9 cellular contexts compared by ENCODE assay signal in the genomic region with DNA sequence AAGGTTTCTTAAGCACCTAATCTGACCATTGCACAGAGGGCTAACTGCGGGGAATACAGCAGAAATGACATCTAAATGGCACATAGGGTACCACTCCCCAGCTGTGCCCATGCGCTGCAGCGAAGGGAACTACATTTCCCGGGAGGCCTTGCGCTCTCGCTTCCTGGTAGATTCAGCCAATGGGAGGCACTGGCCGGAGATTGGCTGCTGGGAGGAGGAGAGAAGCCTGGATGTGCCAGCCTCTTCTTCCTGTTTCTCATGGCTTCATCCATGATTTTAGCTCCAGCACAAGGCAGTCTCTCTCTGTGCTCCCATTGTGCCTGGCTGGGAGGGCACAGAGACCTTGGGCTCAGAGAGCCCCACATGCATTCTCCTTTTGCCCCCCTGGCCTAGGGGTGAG.
DNase-seq lines count a peak whose midpoint lies in the region; ATAC-seq, FAIRE-seq and TF ChIP-seq lines count a peak whose summit lies in the region.
"Had no signal": no experiment of that assay in that cellular context is flagged by ENCODE, and none has a peak within 500 bp of the region (broad histone marks: within the 10 kb centered on the region; RNA-seq: fewer than 3 reads in every experiment).

No MANE protein-coding gene starts in this region.

- peak; percentile 16 for DNase-seq in stimulated activated CD4-positive, alpha-beta T cell treated with anti-CD3 and anti-CD28 coated beads, Interleukin-15, amount 100 ng/mL, for 24 hours
- DNase-seq in stimulated activated CD4-positive, alpha-beta T cell treated with anti-CD3 and anti-CD28 coated beads, Interleukin-12 subunit alpha, Interleukin-12 subunit beta, amount 100 ng/mL, for 4 hours, result no peak
- DNase-seq in NCI-H526 (lab: John Stamatoyannopoulos, UW) (peak; percentile 74 to 90), ecto neural progenitor cell (ENCODE audit: low spot score) (peak; percentile 69), nephron progenitor cell (peak; percentile 54), DMS79 (lab: John Stamatoyannopoulos, UW) (no peak), GM12892 (ENCODE audit: insufficient read length) (no peak)
- DNase-seq: naive B cell had no signal

- no peaks in the 10 kb centered on the region for H3K36me3 Mint-ChIP-seq in nephron progenitor cell (ENCODE audit: low read depth)
- H3K36me3 Mint-ChIP-seq: naive B cell had no signal

- no peak for ATAC-seq in GM18858 (IDR thresholded peaks at IDR 0.05; ENCODE audit: unreplicated experiment)

- H3K27ac Mint-ChIP-seq in nephron progenitor cell, result no peak overlapping the region

- TF ChIP-seq CTCF in nephron progenitor cell (IDR thresholded peaks at IDR 0.05), result no peak

- no peak for TF ChIP-seq POLR2A in GM12892 (IDR thresholded peaks at IDR 0.05; ENCODE audit: low read depth, low read length)

- H3K9me3 Mint-ChIP-seq in nephron progenitor cell, result peaks cover 18% of the 10 kb centered on the region
- H3K9me3 Mint-ChIP-seq: naive B cell had no signal

- peaks cover 32% of the 10 kb centered on the region for H3K27me3 Mint-ChIP-seq in nephron progenitor cell (ENCODE audit: low read depth, poor library complexity)

- no peak overlapping the region for H3K4me3 Mint-ChIP-seq in nephron progenitor cell
- H3K4me3 Mint-ChIP-seq: naive B cell had no signal

- H3K4me1 Mint-ChIP-seq in nephron progenitor cell, result peaks cover 4% of the 10 kb centered on the region

- no peak for FAIRE-seq in GM12892 (lab: Jason Lieb, UNC)

Comparison
In these comparisons a context has a peak if more than half of its experiments do, and no peak if none do; other contexts are left out.
1. DNase-seq: peak in stimulated activated CD4-positive, alpha-beta T cell treated with anti-CD3 and anti-CD28 coated beads, Interleukin-15, amount 100 ng/mL, for 24 hours (single experiment), NCI-H526 (2 of 2), ecto neural progenitor cell (single experiment) and nephron progenitor cell (single experiment); none in stimulated activated CD4-positive, alpha-beta T cell treated with anti-CD3 and anti-CD28 coated beads, Interleukin-12 subunit alpha, Interleukin-12 subunit beta, amount 100 ng/mL, for 4 hours (single experiment), DMS79 (single experiment) and GM12892 (single experiment).